ENCODE assay signal across 1 cellular context in genomic region chr1:207020016-207020708, GRCh38.
A peak's percentile ranks its signal among the peaks of the same experiment; 100 is the strongest.
TF ChIP-seq lines count a peak whose summit lies in the region.

No MANE protein-coding gene starts in this region.

TF ChIP-seq in Ishikawa, 13 proteins besides CTCF, POLR2A, EP300 and RAD21 (continued from another document):
- TF ChIP-seq TEAD4 (IDR thresholded peaks at IDR 0.05): peak; percentile 64
- TF ChIP-seq ZBTB7A (IDR thresholded peaks at IDR 0.05; ENCODE audit: low read depth): no peak
- TF ChIP-seq CEBPB (IDR thresholded peaks at IDR 0.05): no peak
- TF ChIP-seq NFIC (IDR thresholded peaks at IDR 0.05): no peak
- TF ChIP-seq USF1 (IDR thresholded peaks at IDR 0.05): no peak
